Comparison of ENCODE assay signal across 12 cellular contexts in the genomic region with DNA sequence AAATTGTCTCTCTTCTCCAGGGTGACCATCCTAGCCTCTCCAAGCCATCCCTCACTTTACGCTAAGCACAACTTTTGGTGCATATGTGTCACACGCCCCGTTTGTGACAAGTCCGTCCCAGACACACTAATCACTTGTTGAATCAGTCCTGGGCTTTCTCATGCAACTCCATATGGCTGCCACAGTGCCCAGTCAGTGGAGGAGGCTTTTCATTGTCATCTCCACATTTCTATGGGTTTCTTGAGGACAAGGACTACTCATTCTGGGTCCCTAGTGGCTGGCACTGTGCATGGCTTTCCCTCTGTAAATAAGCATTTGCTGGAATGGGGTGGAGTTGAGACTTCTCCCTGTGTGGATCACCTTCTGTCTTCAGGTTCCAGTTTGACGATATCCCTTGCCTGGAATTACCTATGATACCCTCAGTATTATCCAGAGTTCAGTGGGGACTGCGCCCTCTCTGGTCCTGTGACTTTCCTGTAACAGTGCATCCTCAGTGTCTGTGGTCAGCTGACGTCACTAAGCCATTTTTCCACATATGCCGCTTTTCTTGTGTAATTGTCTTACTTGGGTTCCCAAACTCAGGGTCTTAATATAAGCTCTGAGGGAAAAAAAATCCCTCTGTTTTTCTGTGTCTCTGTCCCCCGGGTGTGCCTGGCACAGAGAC. TPM values are rescaled to one million over a fixed set of nuclear protein-coding genes. Genes with fewer than 3 reads are reported as not detected.
DNase-seq lines count a peak whose midpoint lies in the region; ATAC-seq and TF ChIP-seq lines count a peak whose summit lies in the region.
"Had no signal": no experiment of that assay in that cellular context is flagged by ENCODE, and none has a peak within 500 bp of the region (broad histone marks: within the 10 kb centered on the region; RNA-seq: fewer than 3 reads in every experiment).

No MANE protein-coding gene starts in this region.

- H3K36me3 ChIP-seq in mesendoderm (ENCODE audit: control insufficient read depth, insufficient read depth, low read length) = no peaks in the 10 kb centered on the region
- no peaks in the 10 kb centered on the region for H3K36me3 ChIP-seq in prostate gland

- H3K9me3 Mint-ChIP-seq in brain = no peaks in the 10 kb centered on the region
- H3K9me3 Mint-ChIP-seq: activated CD8-positive, alpha-beta T cell treated with anti-CD3 and anti-CD28 coated beads for 36 hours; CD4-positive, alpha-beta T cell had no signal

- no peak overlapping the region for H2BK120ac ChIP-seq in mesendoderm (ENCODE audit: low read depth, low read length)

- H3K23ac ChIP-seq in mesendoderm (ENCODE audit: low read length) = peak overlapping the region; percentile 69

- H3K56ac ChIP-seq in mesendoderm (ENCODE audit: low read length) = no peak overlapping the region

- no peak overlapping the region for H3K18ac ChIP-seq in mesendoderm (ENCODE audit: low read length)

- no peak overlapping the region for H4K5ac ChIP-seq in mesendoderm (ENCODE audit: low read length)

- H3K4me1 ChIP-seq in mesendoderm (ENCODE audit: control insufficient read depth, low read depth, low read length) (no peaks in the 10 kb centered on the region), prostate gland (replicated peaks) (peaks cover 14% of the 10 kb centered on the region)
- H3K4me1 ChIP-seq: foreskin keratinocyte had no signal

- H3K4me3 ChIP-seq in HL-60 (replicated peaks; ENCODE audit: insufficient read depth, low read length) (no peak overlapping the region), mesendoderm (ENCODE audit: low read length) (no peak overlapping the region), prostate gland (no peak overlapping the region)
- H3K4me3 ChIP-seq: SK-N-MC had no signal

- H3K4me3 Mint-ChIP-seq in brain = peak overlapping the region in 4 of 5 experiments; percentile 9 to 71 (median 42)
- H3K4me3 Mint-ChIP-seq: activated CD8-positive, alpha-beta T cell treated with anti-CD3 and anti-CD28 coated beads for 36 hours; CD4-positive, alpha-beta T cell had no signal

- no peak overlapping the region for H4K8ac ChIP-seq in mesendoderm (ENCODE audit: low read depth, low read length)

- WGBS in mesendoderm (ENCODE audit: extremely low coverage, insufficient coverage, low lambda C conversion rate) = no CpG with 5 or more reads among the region's 9 CpGs
- 74% methylated on average over 9 of the region's 9 CpGs for WGBS in prostate gland

- no peak overlapping the region for H2BK5ac ChIP-seq in mesendoderm (ENCODE audit: low read length)

- H3K79me1 ChIP-seq in mesendoderm (ENCODE audit: low read length) = peaks cover 31% of the 10 kb centered on the region

- peaks cover 78% of the 10 kb centered on the region for H3K4me1 Mint-ChIP-seq in brain

- no peak overlapping the region for H3K4me2 ChIP-seq in mesendoderm (ENCODE audit: low read length)

- intact Hi-C loops in prostate gland (cut with DNase I) = no loop called here

- DNase-seq in HL-60 (ENCODE audit: low read depth in 1 of 2, low spot score in 1 of 2) (peak in 1 of 2 experiments; percentile 39), mesendoderm (peak; percentile 40), prostate gland (ENCODE audit: low spot score) (no peak), SIG-M5 (lab: John Stamatoyannopoulos, UW) (no peak)
- no peak for DNase-seq in stimulated activated CD4-positive, alpha-beta T cell treated with anti-CD3 and anti-CD28 coated beads, Interleukin-1b, Interleukin-23, amount 100 ng/mL, for 48 hours
- DNase-seq: activated CD8-positive, alpha-beta T cell treated with anti-CD3 and anti-CD28 coated beads for 36 hours; CD4-positive, alpha-beta T cell; foreskin keratinocyte had no signal

- peak overlapping the region; percentile 51 to 97 (median 86) for H3K27ac Mint-ChIP-seq in brain
- H3K27ac Mint-ChIP-seq: activated CD8-positive, alpha-beta T cell treated with anti-CD3 and anti-CD28 coated beads for 36 hours; CD4-positive, alpha-beta T cell had no signal

- ATAC-seq in GM19455 (IDR thresholded peaks at IDR 0.05; ENCODE audit: unreplicated experiment) = no peak
- ATAC-seq: activated CD8-positive, alpha-beta T cell treated with anti-CD3 and anti-CD28 coated beads for 36 hours; foreskin keratinocyte had no signal

- no peak overlapping the region for H3K4ac ChIP-seq in mesendoderm (ENCODE audit: low read depth, low read length)

- TF ChIP-seq CTCF in 22Rv1 (IDR thresholded peaks at IDR 0.05) = 0 out of 2 replicates have a peak, but pooled peaks have one; percentile 7
- TF ChIP-seq CTCF in HL-60 (IDR thresholded peaks at IDR 0.05; ENCODE audit: insufficient read depth, low read length) = peak; percentile 18
- no peak for TF ChIP-seq CTCF in brain (conservative IDR thresholded peaks at IDR 0.05)
- no peak for TF ChIP-seq CTCF in prostate gland (IDR thresholded peaks at IDR 0.05)

- H3K27me3 Mint-ChIP-seq in brain = no peaks in the 10 kb centered on the region
- H3K27me3 Mint-ChIP-seq: activated CD8-positive, alpha-beta T cell treated with anti-CD3 and anti-CD28 coated beads for 36 hours; CD4-positive, alpha-beta T cell had no signal

- no peak overlapping the region for H2BK15ac ChIP-seq in mesendoderm (replicated peaks; ENCODE audit: low read depth)

- H3K27me3 ChIP-seq in HL-60 (ENCODE audit: insufficient read depth, poor library complexity, severe bottlenecking) (no peaks in the 10 kb centered on the region), mesendoderm (ENCODE audit: insufficient read depth, low read length, poor library complexity) (no peaks in the 10 kb centered on the region), prostate gland (replicated peaks; ENCODE audit: insufficient read depth) (no peaks in the 10 kb centered on the region)
- H3K27me3 ChIP-seq: foreskin keratinocyte had no signal

- H3K9ac ChIP-seq in mesendoderm (ENCODE audit: low read length) = no peak overlapping the region

- TF ChIP-seq POLR2A in prostate gland (IDR thresholded peaks at IDR 0.05) = no peak

- H2AK5ac ChIP-seq in mesendoderm (ENCODE audit: low read length) = no peak overlapping the region

- H3K9me3 ChIP-seq in prostate gland = no peaks in the 10 kb centered on the region

- H3K27ac ChIP-seq in 22Rv1 (no peak overlapping the region), HL-60 (replicated peaks) (no peak overlapping the region), mesendoderm (ENCODE audit: low read depth, low read length) (no peak overlapping the region), prostate gland (no peak overlapping the region)
- H3K27ac ChIP-seq: foreskin keratinocyte, SK-N-MC had no signal

- peaks cover 12% of the 10 kb centered on the region for H3K79me2 ChIP-seq in mesendoderm (ENCODE audit: control insufficient read depth, insufficient read depth, low read length)

- H3K36me3 Mint-ChIP-seq in brain = peaks cover 18% of the 10 kb centered on the region

RNA-seq across cellular contexts. Expression of a gene that starts 59.8 kb away (rescaled TPM):
- polyA plus RNA-seq in brain (ENCODE audit: insufficient read depth, low read depth, low replicate concordance) = 52.8 TPM
- polyA plus RNA-seq in mesendoderm (2013, experiment 1 of 2) = 265 TPM
- polyA plus RNA-seq in mesendoderm (2013, experiment 2 of 2) = 287 TPM
- total RNA-seq in prostate gland = 100 to 1,000 TPM; 335 to 560 TPM
- total RNA-seq: activated CD8-positive, alpha-beta T cell treated with anti-CD3 and anti-CD28 coated beads for 36 hours; CD4-positive, alpha-beta T cell had no signal

Comparison
In these comparisons a context has a peak if more than half of its experiments do, and no peak if none do; other contexts are left out.
1. CTCF ChIP-seq: peak in 22Rv1 (single experiment) and HL-60 (single experiment); none in brain (0 of 2) and prostate gland (0 of 4).